Comparison of ENCODE assay signal across 8 cellular contexts in genomic region chr20:58642896-58643295, GRCh38. TPM values are rescaled to one million over a fixed set of nuclear protein-coding genes. Genes with fewer than 3 reads are reported as not detected.
DNase-seq lines count a peak whose midpoint lies in the region; TF ChIP-seq lines count a peak whose summit lies in the region.
"Not testable (repeated sequence)": the region's sequence is repeated elsewhere in the genome, so short reads cannot be mapped to it uniquely, and the experiment has no call there.

No MANE protein-coding gene starts in this region.

- H2BK120ac ChIP-seq in H9 (ENCODE audit: low read depth, low read length, poor library complexity, severe bottlenecking), result not testable (repeated sequence)

- not testable (repeated sequence) for TF ChIP-seq POLR2A in sigmoid colon (IDR thresholded peaks at IDR 0.05)

- not testable (repeated sequence) for H4K91ac ChIP-seq in H9 (ENCODE audit: insufficient read length, low read depth, low read length)

- not testable (repeated sequence) for H3K27me3 ChIP-seq in H9 (ENCODE audit: insufficient read depth, low read length); sigmoid colon

- H3K4me3 ChIP-seq in coronary artery, sigmoid colon: not testable (repeated sequence)

- not testable (repeated sequence) for H3K18ac ChIP-seq in H9 (ENCODE audit: insufficient read length, low read depth, low read length)

- not testable (repeated sequence) for H3K79me1 ChIP-seq in H9 (ENCODE audit: insufficient read depth, low read depth, low read length, poor library complexity, severe bottlenecking)

- not testable (repeated sequence) for H3K36me3 Mint-ChIP-seq in H9 (ENCODE audit: insufficient read depth in 1 of 3, low read depth in 3 of 3); osteocyte (ENCODE audit: unreplicated experiment); type B pancreatic cell

- not testable (repeated sequence) for H3K9ac ChIP-seq in H9 (ENCODE audit: extremely low read depth, insufficient read length, low read length)

- WGBS in H9 (ENCODE audit: extremely low coverage, insufficient read length, low lambda C conversion rate), result no CpG with 5 or more reads among the region's 9 CpGs
- 95% methylated on average over 9 of the region's 9 CpGs for WGBS in sigmoid colon, 2 donors

- not testable (repeated sequence) for H3K27me3 Mint-ChIP-seq in H9 (ENCODE audit: low read depth); osteocyte (ENCODE audit: unreplicated experiment)
- peaks cover 29% of the 10 kb centered on the region for H3K27me3 Mint-ChIP-seq in type B pancreatic cell

- H2BK12ac ChIP-seq in H9 (ENCODE audit: insufficient read length, low read depth, low read length), result not testable (repeated sequence)

- not testable (repeated sequence) for H3K4ac ChIP-seq in H9 (ENCODE audit: low read depth, low read length)

- H3K56ac ChIP-seq in H9 (ENCODE audit: insufficient read length, low read depth, low read length), result not testable (repeated sequence)

- not testable (repeated sequence) for H3K9me3 ChIP-seq in H9 (ENCODE audit: control insufficient read depth, low read depth, low read length); sigmoid colon

- H4K8ac ChIP-seq in H9 (replicated peaks; ENCODE audit: insufficient read length, low read depth, low read length), result not testable (repeated sequence)

- TF ChIP-seq CTCF in H9 (conservative IDR thresholded peaks at IDR 0.05); coronary artery (IDR thresholded peaks at IDR 0.05); osteocyte (IDR thresholded peaks at IDR 0.05); sigmoid colon (IDR thresholded peaks at IDR 0.05); type B pancreatic cell (conservative IDR thresholded peaks at IDR 0.05): not testable (repeated sequence)

- H4K20me1 ChIP-seq in H9 (ENCODE audit: control insufficient read depth, insufficient read depth, insufficient read length), result not testable (repeated sequence)

- not testable (repeated sequence) for H3K23ac ChIP-seq in H9 (ENCODE audit: insufficient read length, low read depth, low read length)

- not testable (repeated sequence) for H2BK15ac ChIP-seq in H9 (ENCODE audit: low read depth, low read length)

- H2BK20ac ChIP-seq in H9 (ENCODE audit: low read depth, low read length, poor library complexity, severe bottlenecking), result not testable (repeated sequence)

- not testable (repeated sequence) for TF ChIP-seq EP300 in sigmoid colon (IDR thresholded peaks at IDR 0.05)

- H4K5ac ChIP-seq in H9 (ENCODE audit: insufficient read length, low read depth, low read length), result not testable (repeated sequence)

- H3K23me2 ChIP-seq in H9 (ENCODE audit: insufficient read length, low read depth, low read length, poor library complexity, severe bottlenecking), result not testable (repeated sequence)

- H3K4me2 ChIP-seq in H9 (ENCODE audit: insufficient read depth, insufficient read length, low read length), result not testable (repeated sequence)

- not testable (repeated sequence) for H3T11ph ChIP-seq in H9 (ENCODE audit: low read length)

- H3K36me3 ChIP-seq in sigmoid colon, result not testable (repeated sequence)

- H3K4me3 Mint-ChIP-seq in H9; osteocyte (ENCODE audit: unreplicated experiment); type B pancreatic cell: not testable (repeated sequence)

- H3K9me3 Mint-ChIP-seq in H9; osteocyte (ENCODE audit: unreplicated experiment); type B pancreatic cell: not testable (repeated sequence)

- H3K27ac ChIP-seq in H9 (ENCODE audit: insufficient read length, low read depth, low read length); coronary artery; sigmoid colon: not testable (repeated sequence)

- H3K27ac Mint-ChIP-seq in H9; osteocyte (ENCODE audit: unreplicated experiment); type B pancreatic cell: not testable (repeated sequence)

- H2AFZ ChIP-seq in H9 (ENCODE audit: low read length), result not testable (repeated sequence)

- not testable (repeated sequence) for H3K79me2 ChIP-seq in H9 (ENCODE audit: insufficient read depth, low read length)

- intact Hi-C loops in sigmoid colon (cut with DNase I), result not testable (repeated sequence)

- H2BK5ac ChIP-seq in H9 (ENCODE audit: insufficient read length, low read length), result not testable (repeated sequence)

- not testable (repeated sequence) for H2AK5ac ChIP-seq in H9 (ENCODE audit: insufficient read length, low read length)

- not testable (repeated sequence) for H3K14ac ChIP-seq in H9 (ENCODE audit: insufficient read depth, low read length)

- peak; percentile 3 for DNase-seq in H9
- peak; percentile 33 for DNase-seq in activated CD8-positive, alpha-beta memory T cell treated with anti-CD3 and anti-CD28 coated beads for 24 hours
- DNase-seq in activated effector memory CD4-positive, alpha-beta T cell treated with anti-CD3 and anti-CD28 coated beads, Interleukin-2, amount 50 U/mL, for 16 hours, result peak; percentile 28
- DNase-seq in coronary artery (ENCODE audit: low spot score), result peak; percentile 14
- DNase-seq in islet precursor cell, result peak; percentile 4
- DNase-seq in osteocyte (ENCODE audit: extremely low spot score, unreplicated experiment), result peak; percentile 49
- peak; percentile 51 for DNase-seq in sigmoid colon
- peak; percentile 7 for DNase-seq in type B pancreatic cell (ENCODE audit: extremely low spot score, unreplicated experiment)

- peaks cover 3 to 14% of the 10 kb centered on the region in 2 experiments; a peak in 3 of 4 replicates for H3K4me1 Mint-ChIP-seq in H9
- H3K4me1 Mint-ChIP-seq in osteocyte (ENCODE audit: unreplicated experiment); type B pancreatic cell (ENCODE audit: unreplicated experiment): not testable (repeated sequence)

- not testable (repeated sequence) for H3K4me1 ChIP-seq in H9 (ENCODE audit: insufficient read depth, low read length)
- H3K4me1 ChIP-seq in sigmoid colon, result peaks cover 0 to 32% (median 28%) of the 10 kb centered on the region in 4 donors

RNA-seq across cellular contexts. Expression of gene STX16, which starts 8.2 kb away (rescaled TPM):
- total RNA-seq in H9 (2021) (81.4 and 87.8 TPM in 2 replicates), osteocyte (66.9 and 67.0 TPM in 2 replicates), sigmoid colon (100 to 1,000 TPM in 1 of 4 donors, 10 to 100 TPM in 3; 42.8 to 126 (median 57.1) TPM), type B pancreatic cell (ENCODE audit: low replicate concordance) (60.4 and 62.8 TPM in 2 replicates)
- polyA plus RNA-seq in sigmoid colon, result 10 to 100 TPM; 14.6 to 43.8 (median 15.6) TPM

RNA-seq across cellular contexts. Expression of gene NPEPL1, which starts 49.7 kb away (rescaled TPM):
- 31.1 TPM in 2 replicates for total RNA-seq in H9 (2021)
- total RNA-seq in osteocyte, result 13.1 and 13.6 TPM in 2 replicates
- total RNA-seq in sigmoid colon, result 10 to 100 TPM; 22.9 to 65.1 (median 46.0) TPM
- polyA plus RNA-seq in sigmoid colon, result 10 to 100 TPM; 10.6 to 26.5 (median 16.8) TPM
- total RNA-seq in type B pancreatic cell (ENCODE audit: low replicate concordance), result 21.1 and 25.0 TPM in 2 replicates
